In genomic region chrX:68249904-68250303, GRCh38 we compare ENCODE assay signal across 19 cellular contexts.
"Had no signal": no experiment of that assay in that cellular context is flagged by ENCODE, and none has a peak within 500 bp of the region (broad histone marks: within the 10 kb centered on the region; RNA-seq: fewer than 3 reads in every experiment).

No MANE protein-coding gene starts in this region.

- H3K9me3 ChIP-seq: esophagus squamous epithelium, neutrophil, psoas muscle, sigmoid colon, testis, tibial nerve had no signal

- DNase-seq: cortex of kidney; effector memory CD4-positive, alpha-beta T cell; esophagus squamous epithelium; foreskin keratinocyte; kidney glomerular epithelial cell; mammary epithelial cell; naive thymus-derived CD8-positive, alpha-beta T cell; retina; stimulated activated CD4-positive, alpha-beta T cell treated with anti-CD3 and anti-CD28 coated beads, Interleukin-2, amount 100 ng/mL, for 24 hours; stimulated activated CD4-positive, alpha-beta T cell treated with anti-CD3 and anti-CD28 coated beads, Interleukin-4, amount 100 ng/mL, for 4 hours; stimulated activated naive B cell treated with anti-CD40 and anti-IgM and Interleukin-4, amounts not matched to agents 10 μg/mL and 1 μg/mL and 100 μg/mL, for 72 hours; stimulated activated naive CD8-positive, alpha-beta T cell treated with anti-CD3 and anti-CD28 coated beads, Interleukin-15, amount 100 ng/mL, for 72 hours had no signal

- H3K4me1 ChIP-seq: foreskin keratinocyte, psoas muscle, sigmoid colon, testis had no signal

- H3K36me3 ChIP-seq: esophagus squamous epithelium, neutrophil, sigmoid colon, tibial nerve had no signal

- ATAC-seq: foreskin keratinocyte; naive thymus-derived CD8-positive, alpha-beta T cell; stimulated activated naive B cell treated with anti-CD40 and anti-IgM and Interleukin-4, amounts not matched to agents 10 μg/mL and 1 μg/mL and 100 μg/mL, for 72 hours; stimulated activated naive CD8-positive, alpha-beta T cell treated with anti-CD3 and anti-CD28 coated beads, Interleukin-15, amount 100 ng/mL, for 72 hours had no signal

- H3K27me3 ChIP-seq: esophagus squamous epithelium, foreskin keratinocyte, neutrophil, sigmoid colon, testis, tibial nerve had no signal

- H3K27ac ChIP-seq: foreskin keratinocyte, neutrophil, psoas muscle, skin epidermis, testis had no signal

- H3K4me3 ChIP-seq: esophagus squamous epithelium, psoas muscle, sigmoid colon, skin epidermis, testis, tibial nerve had no signal

- FAIRE-seq: endometrium had no signal
